ENCODE assay signal across 7 cellular contexts in the genomic region with DNA sequence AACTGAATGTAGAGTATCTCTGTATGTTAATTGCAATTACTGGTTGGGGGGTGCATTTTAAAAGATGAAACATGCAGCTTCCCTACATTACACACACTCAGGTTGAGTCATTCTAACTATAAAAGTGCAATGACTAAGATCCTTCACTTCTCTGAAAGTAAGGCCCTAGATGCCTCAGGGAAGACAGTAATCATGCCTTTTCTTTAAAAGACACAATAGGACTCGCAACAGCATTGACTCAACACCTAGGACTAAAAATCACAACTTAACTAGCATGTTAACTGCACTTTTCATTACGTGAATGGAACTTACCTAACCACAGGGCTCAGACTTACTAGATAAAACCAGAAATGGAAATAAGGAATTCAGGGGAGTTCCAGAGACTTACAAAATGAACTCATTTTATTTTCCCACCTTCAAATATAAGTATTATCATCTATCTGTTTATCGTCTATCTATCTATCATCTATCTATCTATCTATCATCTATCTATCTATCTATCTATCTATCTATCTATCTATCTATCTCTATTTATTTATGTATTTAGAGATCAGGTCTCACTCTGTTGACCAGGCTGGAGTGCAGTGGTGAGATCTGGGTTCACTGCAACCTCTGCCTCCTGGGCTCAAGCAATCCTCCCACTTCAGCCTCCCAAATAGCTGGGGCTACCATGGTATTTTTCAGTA. TPM values are rescaled to one million over a fixed set of nuclear protein-coding genes. Genes with fewer than 3 reads are reported as not detected.
DNase-seq lines count a peak whose midpoint lies in the region; ATAC-seq and TF ChIP-seq lines count a peak whose summit lies in the region.

No MANE protein-coding gene starts in this region.

- H3K27ac ChIP-seq in heart right ventricle (no peak overlapping the region), transverse colon (no peak overlapping the region)

- peaks cover 0 to 16% (median 0%) of the 10 kb centered on the region in 9 donors for H3K36me3 ChIP-seq in heart right ventricle
- H3K36me3 ChIP-seq in transverse colon = peaks cover 0 to 3% (median 0%) of the 10 kb centered on the region in 4 donors

- ATAC-seq in GM18858 (IDR thresholded peaks at IDR 0.05; ENCODE audit: unreplicated experiment) (peak; percentile 71), HG02610 (IDR thresholded peaks at IDR 0.05; ENCODE audit: unreplicated experiment) (peak; percentile 90), heart right ventricle (no peak)

- H3K4me1 ChIP-seq in heart right ventricle (no peaks in the 10 kb centered on the region), transverse colon (peaks cover 0 to 3% (median 0%) of the 10 kb centered on the region in 4 donors)

- TF ChIP-seq POLR2A in transverse colon (IDR thresholded peaks at IDR 0.05) = no peak

- TF ChIP-seq EP300 in transverse colon (IDR thresholded peaks at IDR 0.05; ENCODE audit: low read depth) = no peak

- DNase-seq in NOMO-1 (lab: John Stamatoyannopoulos, UW; ENCODE audit: unreplicated experiment in 2 of 2) = peak; percentile 52 to 81
- peak; percentile 22 for DNase-seq in myocyte (ENCODE audit: low read depth)
- no peak for DNase-seq in heart right ventricle
- DNase-seq in transverse colon = no peak
- DNase-seq in 8988T = no peak

- WGBS in heart right ventricle, 2 donors = 89 to 94% methylated on average over 3 of the region's 3 CpGs
- 78% methylated on average over 3 of the region's 3 CpGs for WGBS in transverse colon (ENCODE audit: low coverage in 1 of 2), 2 donors

- no peak overlapping the region for H3K4me3 ChIP-seq in heart right ventricle
- no peak overlapping the region for H3K4me3 ChIP-seq in transverse colon

- H3K9me3 ChIP-seq in heart right ventricle (no peaks in the 10 kb centered on the region), transverse colon (no peaks in the 10 kb centered on the region)

- H3K27me3 ChIP-seq in heart right ventricle (no peaks in the 10 kb centered on the region), transverse colon (no peaks in the 10 kb centered on the region)

- TF ChIP-seq CTCF in heart right ventricle (IDR thresholded peaks at IDR 0.05) (no peak), transverse colon (IDR thresholded peaks at IDR 0.05) (no peak)

- intact Hi-C loops in heart right ventricle (cut with DNase I) (no loop called here), transverse colon (cut with DNase I; ENCODE audit: low total_unique reads) (no loop called here)

- in situ Hi-C loops in transverse colon (cut with MboI; ENCODE audit: low pct_ligation_motif_present in 1 of 4, low pct_unique_long_range_greater_than_20kb in 1 of 4, low sequenced_read_pairs in 3 of 4) = no loop called here

RNA-seq across cellular contexts. Expression of gene CHML, which starts 47.8 kb away (rescaled TPM):
- total RNA-seq in myocyte (2.3 and 3.3 TPM in 2 replicates), heart right ventricle (10 to 100 TPM in 3 of 10 donors, 1 to 10 TPM in 7; 4.8 to 11.4 (median 8.0) TPM), transverse colon (10 to 100 TPM in 3 of 4 donors, 1 to 10 TPM in 1; 1.6 to 14.6 (median 12.9) TPM)
- 2.1 TPM for polyA plus RNA-seq in myocyte (2012)
- polyA plus RNA-seq in heart right ventricle = 1 to 10 TPM; 1.7 to 2.9 TPM

RNA-seq across cellular contexts. Expression of gene OPN3, which starts 47.8 kb away (rescaled TPM):
- total RNA-seq in myocyte (21.2 and 23.6 TPM in 2 replicates), heart right ventricle (1 to 10 TPM; 3.3 to 9.1 (median 4.9) TPM), transverse colon (100 to 1,000 TPM in 1 of 4 donors, 10 to 100 TPM in 3; 23.5 to 107 (median 49.3) TPM)
- 39.5 TPM for polyA plus RNA-seq in myocyte (2012)
- 1 to 10 TPM; 5.3 to 7.6 TPM for polyA plus RNA-seq in heart right ventricle

RNA-seq across cellular contexts. Expression of gene WDR64, which starts 59.7 kb away (rescaled TPM):
- total RNA-seq in myocyte = not detected in 2 replicates
- polyA plus RNA-seq in myocyte (2012) = 0.18 TPM
- under 1 TPM in 1 of 10 donors, not detected in 9; 0.59 TPM for total RNA-seq in heart right ventricle
- polyA plus RNA-seq in heart right ventricle = not detected
- not detected for total RNA-seq in transverse colon

Comparison
In these comparisons a context has a peak if more than half of its experiments do, and no peak if none do; other contexts are left out.
1. ATAC-seq: peak in GM18858 (single experiment) and HG02610 (single experiment); none in heart right ventricle (0 of 8).
2. DNase-seq: peak in NOMO-1 (2 of 2) and myocyte (single experiment); none in heart right ventricle (0 of 2), transverse colon (single experiment) and 8988T (single experiment).